In genomic region chrX:6695717-6696116, GRCh38 we compare ENCODE assay signal across 21 cellular contexts.
"Had no signal": no experiment of that assay in that cellular context is flagged by ENCODE, and none has a peak within 500 bp of the region (broad histone marks: within the 10 kb centered on the region; RNA-seq: fewer than 3 reads in every experiment).

No MANE protein-coding gene starts in this region.

- DNase-seq: effector memory CD8-positive, alpha-beta T cell; esophagus squamous epithelium; foreskin fibroblast; glutamatergic neuron; left colon; left ventricle myocardium superior; mesenchymal stem cell; midbrain; posterior cingulate gyrus; sigmoid colon; stimulated activated CD4-positive, alpha-beta T cell treated with anti-CD3 and anti-CD28 coated beads, Interleukin-2, amount 100 ng/mL, for 24 hours; stimulated activated naive CD4-positive, alpha-beta T cell; thyroid gland; upper lobe of left lung; uterus had no signal

- H3K9me3 ChIP-seq: esophagus squamous epithelium, gastroesophageal sphincter, neutrophil, right atrium auricular region, sigmoid colon, suprapubic skin, thyroid gland, uterus had no signal

- H3K27ac ChIP-seq: esophagus squamous epithelium, gastroesophageal sphincter, neutrophil, right atrium auricular region, sigmoid colon, skin epidermis, suprapubic skin, thyroid gland, upper lobe of left lung, uterus had no signal

- H3K36me3 ChIP-seq: esophagus squamous epithelium, gastroesophageal sphincter, neutrophil, right atrium auricular region, sigmoid colon, suprapubic skin, thyroid gland, upper lobe of left lung, uterus had no signal

- H3K27me3 ChIP-seq: esophagus squamous epithelium, gastroesophageal sphincter, neutrophil, right atrium auricular region, sigmoid colon, suprapubic skin, thyroid gland, upper lobe of left lung, uterus had no signal

- H3K4me1 ChIP-seq: esophagus squamous epithelium, gastroesophageal sphincter, right atrium auricular region, sigmoid colon, suprapubic skin, thyroid gland, upper lobe of left lung, uterus had no signal

- H3K4me3 ChIP-seq: esophagus squamous epithelium, gastroesophageal sphincter, lung, right atrium auricular region, sigmoid colon, skin epidermis, suprapubic skin, thyroid gland, upper lobe of left lung, uterus had no signal
